Comparison of ENCODE assay signal across 8 cellular contexts in the genomic region with DNA sequence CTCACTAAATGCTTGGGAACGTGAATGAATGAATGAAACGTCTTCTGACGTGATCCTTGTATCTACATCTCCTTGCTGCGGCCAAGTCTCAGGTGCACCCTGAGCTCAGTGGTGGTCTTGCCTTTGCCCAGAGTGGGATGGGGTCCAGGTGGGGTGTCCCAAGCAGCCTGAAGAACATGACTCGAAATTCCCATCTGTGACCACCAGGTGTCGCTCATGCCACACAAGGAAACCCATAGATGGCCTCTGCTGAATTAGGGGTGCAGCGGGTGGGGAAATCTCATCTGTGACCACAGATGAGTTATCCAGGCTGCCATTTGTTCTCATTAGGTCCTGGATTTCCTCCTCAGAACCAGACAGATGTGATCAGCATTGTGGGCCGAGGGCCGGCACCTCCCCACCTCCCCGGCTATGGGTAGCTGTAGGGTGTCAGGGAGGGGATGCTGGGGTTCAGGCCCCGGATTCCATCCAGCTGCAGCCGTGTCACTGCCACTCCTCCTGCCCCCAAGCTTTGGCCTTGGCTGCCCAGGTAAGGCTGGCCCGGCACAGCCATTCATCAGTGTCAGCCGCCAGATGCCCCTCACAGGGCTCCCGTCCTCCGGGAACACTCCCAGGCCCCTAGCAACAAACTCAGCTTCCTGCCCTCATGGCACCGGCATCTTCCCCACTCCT. TPM values are rescaled to one million over a fixed set of nuclear protein-coding genes. Genes with fewer than 3 reads are reported as not detected.
DNase-seq lines count a peak whose midpoint lies in the region; ATAC-seq, FAIRE-seq and TF ChIP-seq lines count a peak whose summit lies in the region.

No MANE protein-coding gene starts in this region.

- CTCF ChIA-PET in Panc1 (lab: Charles Lee): interaction anchor here (0.6 to 1.6 kb wide), 4 partner anchors 17 to 437 kb away, joined by 3 to 5 read pairs (median 3); no protein-coding TSS in a partner anchor

- H3K27me3 ChIP-seq in Panc1 (ENCODE audit: control insufficient read depth, insufficient read depth, low read length): no peaks in the 10 kb centered on the region
- H3K27me3 ChIP-seq in fibroblast of lung (ENCODE audit: control insufficient read depth, insufficient read depth, low read length): no peaks in the 10 kb centered on the region
- H3K27me3 ChIP-seq in testis: no peaks in the 10 kb centered on the region

- H3K27ac ChIP-seq in Panc1 (ENCODE audit: low read length) (no peak overlapping the region; the same call in 1 of the 2 replicates), fibroblast of lung (ENCODE audit: insufficient read depth, low read length) (peak overlapping the region; percentile 90), testis (no peak overlapping the region)

- H3K27me3 Mint-ChIP-seq in activated T-cell treated with anti-CD3 and anti-CD28 coated beads, Interleukin-2, amount 50 U/mL, for 72 hours (ENCODE audit: low read depth): no peaks in the 10 kb centered on the region

- ATAC-seq in HG02759 (IDR thresholded peaks at IDR 0.05; ENCODE audit: unreplicated experiment): peak; percentile 45
- no peak for ATAC-seq in Panc1
- ATAC-seq in activated T-cell treated with anti-CD3 and anti-CD28 coated beads, Interleukin-2, amount 50 U/mL, for 72 hours (replicated peaks in 1 of 2): peak; percentile 16 to 23
- ATAC-seq in HG02610 (IDR thresholded peaks at IDR 0.05; ENCODE audit: unreplicated experiment): no peak

- POLR2A ChIA-PET in Panc1 (lab: Charles Lee): interaction anchor here (0.6 kb wide), 1 partner anchor 1022 kb away, joined by 3 read pairs; no protein-coding TSS in a partner anchor

- no peak overlapping the region for H3K4me3 ChIP-seq in Panc1 (ENCODE audit: low read depth in 2 of 2, low read length in 2 of 2)
- no peak overlapping the region for H3K4me3 ChIP-seq in fibroblast of lung (replicated peaks in 1 of 4; ENCODE audit: control extremely low read depth in 1 of 4, insufficient read depth in 1 of 4, low read depth in 3 of 4, low read length in 4 of 4)
- H3K4me3 ChIP-seq in testis: no peak overlapping the region

- TF ChIP-seq CTCF in D721Med (IDR thresholded peaks at IDR 0.05; ENCODE audit: insufficient read depth, missing control alignments) (peak; percentile 85), Panc1 (IDR thresholded peaks at IDR 0.05) (peak; percentile 99), fibroblast of lung (conservative IDR thresholded peaks at IDR 0.05 in 1 of 2, IDR thresholded peaks at IDR 0.05 in 1 of 2; ENCODE audit: low read depth in 1 of 2, low read length in 2 of 2) (peak; percentile 84 to 95), testis (IDR thresholded peaks at IDR 0.05) (peak; percentile 85 to 94 (median 89))

- peaks cover 35% of the 10 kb centered on the region for H3K4me1 ChIP-seq in Panc1 (ENCODE audit: control insufficient read depth, insufficient read depth, low read length)
- peaks cover 13% of the 10 kb centered on the region for H3K4me1 ChIP-seq in fibroblast of lung (ENCODE audit: control insufficient read depth, extremely low read depth, insufficient read depth, low read length)
- H3K4me1 ChIP-seq in testis: peaks cover 23% of the 10 kb centered on the region

- DNase-seq in D721Med (ENCODE audit: insufficient read length, low spot score): peak; percentile 70
- peak; percentile 65 for DNase-seq in Panc1 (ENCODE audit: low read depth, low spot score)
- peak; percentile 70 to 79 for DNase-seq in activated T-cell treated with anti-CD3 and anti-CD28 coated beads, Interleukin-2, amount 50 U/mL, for 72 hours
- peak; percentile 48 to 79 for DNase-seq in fibroblast of lung (ENCODE audit: low read depth in 2 of 2)
- DNase-seq in nucleus accumbens (lab: John Stamatoyannopoulos, UW): peak in 39 of 56 donors; percentile 4 to 83 (median 36)
- peak; percentile 83 for DNase-seq in testis

- no peak for FAIRE-seq in D721Med (lab: Jason Lieb, UNC)

- no TSS peak for BruUV-seq in Panc1 (replicated peaks; lab: Mats Ljungman, UMichigan)

- peak overlapping the region; percentile 62 to 80 for H3K4me3 Mint-ChIP-seq in activated T-cell treated with anti-CD3 and anti-CD28 coated beads, Interleukin-2, amount 50 U/mL, for 72 hours

- peaks cover 41% of the 10 kb centered on the region for H3K4me1 Mint-ChIP-seq in activated T-cell treated with anti-CD3 and anti-CD28 coated beads, Interleukin-2, amount 50 U/mL, for 72 hours (ENCODE audit: low read depth)

- H3K4me2 ChIP-seq in fibroblast of lung (ENCODE audit: extremely low read depth, insufficient read depth, low read length): no peak overlapping the region

- no peaks in the 10 kb centered on the region for H3K9me3 ChIP-seq in Panc1 (ENCODE audit: control insufficient read depth, insufficient read depth, low read depth, low read length)
- no peaks in the 10 kb centered on the region for H3K9me3 ChIP-seq in fibroblast of lung (ENCODE audit: control insufficient read depth, insufficient read depth, low read depth, low read length)
- no peaks in the 10 kb centered on the region for H3K9me3 ChIP-seq in testis

- WGBS in testis, 2 donors: 56 to 71% methylated on average over 13 to 17 of the region's 17 CpGs

- H3K9ac ChIP-seq in fibroblast of lung (ENCODE audit: insufficient read depth, low read length): no peak overlapping the region

- H2AFZ ChIP-seq in fibroblast of lung (ENCODE audit: low read length): no peak overlapping the region

- intact Hi-C loops in Panc1 (cut with micrococcal nuclease; ENCODE audit: unreplicated experiment) (loop anchor here (5.0 kb wide), 1 partner anchor 292 kb away; no protein-coding TSS in a partner anchor), testis (cut with DNase I; ENCODE audit: low total_unique reads) (loop anchor here (5.0 kb wide), 1 partner anchor 58 kb away; no protein-coding TSS in a partner anchor)

- H3K36me3 ChIP-seq in Panc1 (ENCODE audit: control insufficient read depth, insufficient read depth, low read length) (no peaks in the 10 kb centered on the region), fibroblast of lung (ENCODE audit: control insufficient read depth, insufficient read depth, low read length) (no peaks in the 10 kb centered on the region), testis (ENCODE audit: low read depth, missing control alignments) (no peaks in the 10 kb centered on the region)

- H3K79me2 ChIP-seq in fibroblast of lung (ENCODE audit: control insufficient read depth, insufficient read depth, low read length): no peaks in the 10 kb centered on the region

- H3K27ac Mint-ChIP-seq in activated T-cell treated with anti-CD3 and anti-CD28 coated beads, Interleukin-2, amount 50 U/mL, for 72 hours: peak overlapping the region; percentile 86

- no peak for TF ChIP-seq POLR2A in testis (IDR thresholded peaks at IDR 0.05)

- no peaks in the 10 kb centered on the region for H4K20me1 ChIP-seq in fibroblast of lung (ENCODE audit: control insufficient read depth, extremely low read depth, insufficient read depth, low read length)

- in situ Hi-C loops in Panc1 (cut with HindIII; ENCODE audit: low pct_unique_long_range_greater_than_20kb, low sequenced_read_pairs): no loop called here

- H3K36me3 Mint-ChIP-seq in activated T-cell treated with anti-CD3 and anti-CD28 coated beads, Interleukin-2, amount 50 U/mL, for 72 hours (ENCODE audit: insufficient read depth in 2 of 2): no peaks in the 10 kb centered on the region

- peaks cover 0 to 1% of the 10 kb centered on the region in 2 donors for H3K9me3 Mint-ChIP-seq in activated T-cell treated with anti-CD3 and anti-CD28 coated beads, Interleukin-2, amount 50 U/mL, for 72 hours

RNA-seq across cellular contexts. Expression of a gene that starts 21.0 kb away (rescaled TPM):
- total RNA-seq in Panc1 (2021; ENCODE audit: unreplicated experiment) (139 TPM), fibroblast of lung (23.1 and 36.2 TPM in 2 replicates), testis (10 to 100 TPM; 50.0 to 69.6 TPM)
- polyA plus RNA-seq in Panc1 (2012; ENCODE audit: insufficient read length): 170 TPM
- total RNA-seq in activated T-cell treated with anti-CD3 and anti-CD28 coated beads, Interleukin-2, amount 50 U/mL, for 72 hours: 10 to 100 TPM; 37.0 to 46.6 TPM
- polyA plus RNA-seq in fibroblast of lung (119 and 137 TPM in 2 replicates), testis (ENCODE audit: insufficient read depth, low read depth, low replicate concordance) (53.2 TPM)
- polyA plus RNA-seq in fibroblast of lung (2012): 87.8 and 89.1 TPM in 2 replicates
- 174 and 188 TPM in 2 replicates for polyA minus RNA-seq in fibroblast of lung (ENCODE audit: low replicate concordance)

Comparison
In these comparisons a context has a peak if more than half of its experiments do, and no peak if none do; other contexts are left out.
1. ATAC-seq: peak in HG02759 (single experiment) and activated T-cell treated with anti-CD3 and anti-CD28 coated beads, Interleukin-2, amount 50 U/mL, for 72 hours (2 of 2); none in Panc1 (single experiment) and HG02610 (single experiment).
2. Peak in every context shown above with its lines, with median percentiles within 50 percentile points of each other: DNase-seq and CTCF ChIP-seq.